ENCODE assay signal across 9 cellular contexts in genomic region chr4:183397741-183398297, GRCh38. TPM values are rescaled to one million over a fixed set of nuclear protein-coding genes. Genes with fewer than 3 reads are reported as not detected.
A peak's percentile ranks its signal among the peaks of the same experiment; 100 is the strongest.
DNase-seq lines count a peak whose midpoint lies in the region; ATAC-seq and TF ChIP-seq lines count a peak whose summit lies in the region.
"Had no signal": no experiment of that assay in that cellular context is flagged by ENCODE, and none has a peak within 500 bp of the region (broad histone marks: within the 10 kb centered on the region; RNA-seq: fewer than 3 reads in every experiment).

No MANE protein-coding gene starts in this region.

- no peaks in the 10 kb centered on the region for H3K79me2 ChIP-seq in DND-41 (ENCODE audit: insufficient read depth, low read length)

- peaks cover 11% of the 10 kb centered on the region for H3K4me1 ChIP-seq in DND-41 (ENCODE audit: insufficient read depth, low read length)
- H3K4me1 ChIP-seq in RWPE2 (ENCODE audit: insufficient read depth, poor library complexity, severe bottlenecking), result no peaks in the 10 kb centered on the region
- peaks cover 3% of the 10 kb centered on the region for H3K4me1 ChIP-seq in psoas muscle

- peak overlapping the region; percentile 83 for H3K4me2 ChIP-seq in DND-41 (ENCODE audit: insufficient read depth, low read length)

- no peaks in the 10 kb centered on the region for H4K20me1 ChIP-seq in DND-41 (ENCODE audit: insufficient read depth, low read length)

- no peak for TF ChIP-seq CTCF in DND-41 (IDR thresholded peaks at IDR 0.05; ENCODE audit: borderline replicate concordance, extremely low read depth, low read length, poor library complexity, severe bottlenecking)
- TF ChIP-seq CTCF in RWPE2 (IDR thresholded peaks at IDR 0.05; ENCODE audit: poor library complexity, severe bottlenecking), result no peak
- no peak for TF ChIP-seq CTCF in epithelial cell of esophagus (IDR thresholded peaks at IDR 0.05; ENCODE audit: insufficient read depth, low read depth, low read length, missing control alignments)
- no peak for TF ChIP-seq CTCF in psoas muscle (IDR thresholded peaks at IDR 0.05)

- peak overlapping the region; percentile 76 for H2AFZ ChIP-seq in DND-41 (ENCODE audit: low read depth, low read length)

- H3K9ac ChIP-seq in DND-41 (ENCODE audit: low read depth, low read length), result peak overlapping the region; percentile 50; the same call in 1 of the 2 replicates

- H3K9me3 ChIP-seq in DND-41 (ENCODE audit: insufficient read depth, low read length, severe bottlenecking) (no peaks in the 10 kb centered on the region), RWPE2 (ENCODE audit: severe bottlenecking) (no peaks in the 10 kb centered on the region), psoas muscle (no peaks in the 10 kb centered on the region)

- no peak overlapping the region for H3K27ac ChIP-seq in DND-41 (ENCODE audit: low read length)
- H3K27ac ChIP-seq in RWPE2 (ENCODE audit: poor library complexity, severe bottlenecking), result no peak overlapping the region
- no peak overlapping the region for H3K27ac ChIP-seq in psoas muscle

- 81 to 85% (median 83%) methylated on average over 14 of the region's 14 CpGs for WGBS in psoas muscle, 3 donors

- no peaks in the 10 kb centered on the region for H3K36me3 ChIP-seq in DND-41 (ENCODE audit: insufficient read depth, low read length)
- H3K36me3 ChIP-seq in RWPE2 (ENCODE audit: low read depth), result no peaks in the 10 kb centered on the region
- H3K36me3 ChIP-seq in psoas muscle (ENCODE audit: insufficient read depth in 1 of 2, low read depth in 1 of 2), result no peaks in the 10 kb centered on the region

- intact Hi-C loops in psoas muscle (cut with DNase I), result no loop called here

- ATAC-seq in DND-41 (ENCODE audit: insufficient read depth, low read depth) (no peak), RWPE2 (ENCODE audit: low read depth) (no peak), psoas muscle (peak in 1 of 4 donors; percentile 16)

- no peak for DNase-seq in DND-41
- no peak for DNase-seq in RWPE2 (ENCODE audit: low spot score)
- no peak for DNase-seq in epithelial cell of esophagus (ENCODE audit: low read depth)
- no peak for DNase-seq in psoas muscle
- DNase-seq in NCI-H2029 treated with DMSO at 0.1 percent for 48 hours (lab: John Stamatoyannopoulos, UW), result no peak
- DNase-seq in putamen (ENCODE audit: low spot score), result no peak
- DNase-seq in SW480 (ENCODE audit: low spot score), result no peak
- DNase-seq in stimulated activated CD4-positive, alpha-beta T cell treated with anti-CD3 and anti-CD28 coated beads, Interleukin-4, amount 100 ng/mL, for 1 hour, result no peak
- DNase-seq: SHP77 treated with DMSO at 0.1 percent for 48 hours had no signal

- H3K4me3 ChIP-seq in DND-41 (ENCODE audit: low read depth in 1 of 2, low read length in 2 of 2) (peak overlapping the region in 1 of 2 experiments; percentile 53; a peak in 2 of 4 replicates), RWPE2 (ENCODE audit: severe bottlenecking) (peak overlapping the region; percentile 28), epithelial cell of esophagus (ENCODE audit: low read length) (peak overlapping the region; percentile 55), psoas muscle (peak overlapping the region; percentile 76)

- H3K27me3 ChIP-seq in DND-41 (ENCODE audit: insufficient read depth, low read length, poor library complexity) (peaks cover 23% of the 10 kb centered on the region), RWPE2 (ENCODE audit: insufficient read depth, poor library complexity, severe bottlenecking) (no peaks in the 10 kb centered on the region), psoas muscle (ENCODE audit: insufficient read depth in 3 of 3, low read length in 2 of 3) (no peaks in the 10 kb centered on the region)

RNA-seq across cellular contexts. Expression of gene CDKN2AIP, which starts 46.6 kb away (rescaled TPM):
- total RNA-seq in psoas muscle, result 10 to 100 TPM in 1 of 4 donors, 1 to 10 TPM in 3; 6.9 to 13.1 (median 8.3) TPM
- polyA plus RNA-seq in psoas muscle, result 10 to 100 TPM in 2 of 3 donors, 1 to 10 TPM in 1; 6.5 to 21.0 (median 12.3) TPM
